In the genomic region with DNA sequence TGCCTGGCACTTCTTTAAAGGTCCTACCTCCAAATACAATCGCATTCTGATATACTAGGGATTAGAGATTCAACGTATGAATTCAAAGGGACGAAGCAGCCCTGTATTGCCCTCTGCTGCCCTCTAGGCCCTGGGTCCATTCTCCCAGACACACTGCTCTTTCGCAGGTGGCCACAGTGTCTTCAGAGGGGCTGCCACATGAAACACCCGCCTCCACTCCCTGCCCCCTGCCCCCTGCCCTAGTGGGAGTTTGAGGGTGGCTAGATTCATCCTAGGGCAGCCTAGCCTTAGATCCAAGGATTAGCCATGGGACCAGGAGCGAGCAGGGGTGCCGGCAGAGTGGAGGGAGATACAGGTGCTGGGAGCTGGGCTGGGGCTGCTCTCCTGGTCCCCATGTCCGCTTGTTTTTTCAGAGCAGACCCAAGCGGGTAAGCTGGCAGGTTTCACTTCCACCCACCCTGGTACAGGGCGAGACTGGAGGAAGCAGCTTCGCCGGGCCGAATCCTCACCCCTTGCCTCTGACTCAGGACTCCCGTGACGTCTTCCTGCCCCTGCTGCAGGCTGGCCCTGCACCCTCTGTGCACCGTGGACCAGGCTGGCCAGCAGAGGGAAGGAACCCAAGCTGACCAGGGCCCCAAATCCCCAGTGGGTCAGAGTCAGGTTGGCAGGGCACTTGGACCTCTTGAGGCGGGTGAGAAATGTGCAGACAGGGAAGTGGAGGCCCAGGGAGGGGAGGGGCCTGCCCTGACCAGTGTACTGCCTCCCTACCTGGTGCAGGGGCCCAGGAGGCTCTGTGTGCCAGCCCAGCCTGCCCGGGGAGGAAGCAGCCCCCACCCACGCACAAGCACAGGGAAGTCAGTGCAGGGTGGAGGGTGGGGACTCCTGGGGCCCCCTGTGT, we compare ENCODE assay signal across 1 cellular context.
TF ChIP-seq lines count a peak whose summit lies in the region.

No MANE protein-coding gene starts in this region.

TF ChIP-seq in GM12878, 131 proteins besides CTCF, POLR2A, EP300 and RAD21:
- TF ChIP-seq ESRRA (IDR thresholded peaks at IDR 0.05; ENCODE audit: low read length): no peak
- TF ChIP-seq EGR1 (IDR thresholded peaks at IDR 0.05; ENCODE audit: borderline replicate concordance in 1 of 2, low read depth in 2 of 2, low read length in 2 of 2): peak in 1 of 2 experiments; percentile 83; a peak in 2 of 3 replicates
- 0 out of 2 replicates have a peak, but pooled peaks have one; percentile 23 for TF ChIP-seq CHD2 (IDR thresholded peaks at IDR 0.05; ENCODE audit: borderline replicate concordance, low read depth, low read length)
- peak; percentile 64; the same call in 1 of the 2 replicates for TF ChIP-seq DPF2 (IDR thresholded peaks at IDR 0.05)
- peak; percentile 56 for TF ChIP-seq IKZF1 (conservative IDR thresholded peaks at IDR 0.05)
- no peak for TF ChIP-seq PML (IDR thresholded peaks at IDR 0.05; ENCODE audit: low read length)
- TF ChIP-seq HDGF (IDR thresholded peaks at IDR 0.05): peak; percentile 51; the same call in 1 of the 2 replicates
- peak; percentile 32; the same call in 1 of the 2 replicates for TF ChIP-seq PAX5 (IDR thresholded peaks at IDR 0.05; ENCODE audit: borderline replicate concordance, low read depth, low read length)
- TF ChIP-seq GATAD2B (conservative IDR thresholded peaks at IDR 0.05; ENCODE audit: low read depth): peak; percentile 56
- TF ChIP-seq, protein P1, sequence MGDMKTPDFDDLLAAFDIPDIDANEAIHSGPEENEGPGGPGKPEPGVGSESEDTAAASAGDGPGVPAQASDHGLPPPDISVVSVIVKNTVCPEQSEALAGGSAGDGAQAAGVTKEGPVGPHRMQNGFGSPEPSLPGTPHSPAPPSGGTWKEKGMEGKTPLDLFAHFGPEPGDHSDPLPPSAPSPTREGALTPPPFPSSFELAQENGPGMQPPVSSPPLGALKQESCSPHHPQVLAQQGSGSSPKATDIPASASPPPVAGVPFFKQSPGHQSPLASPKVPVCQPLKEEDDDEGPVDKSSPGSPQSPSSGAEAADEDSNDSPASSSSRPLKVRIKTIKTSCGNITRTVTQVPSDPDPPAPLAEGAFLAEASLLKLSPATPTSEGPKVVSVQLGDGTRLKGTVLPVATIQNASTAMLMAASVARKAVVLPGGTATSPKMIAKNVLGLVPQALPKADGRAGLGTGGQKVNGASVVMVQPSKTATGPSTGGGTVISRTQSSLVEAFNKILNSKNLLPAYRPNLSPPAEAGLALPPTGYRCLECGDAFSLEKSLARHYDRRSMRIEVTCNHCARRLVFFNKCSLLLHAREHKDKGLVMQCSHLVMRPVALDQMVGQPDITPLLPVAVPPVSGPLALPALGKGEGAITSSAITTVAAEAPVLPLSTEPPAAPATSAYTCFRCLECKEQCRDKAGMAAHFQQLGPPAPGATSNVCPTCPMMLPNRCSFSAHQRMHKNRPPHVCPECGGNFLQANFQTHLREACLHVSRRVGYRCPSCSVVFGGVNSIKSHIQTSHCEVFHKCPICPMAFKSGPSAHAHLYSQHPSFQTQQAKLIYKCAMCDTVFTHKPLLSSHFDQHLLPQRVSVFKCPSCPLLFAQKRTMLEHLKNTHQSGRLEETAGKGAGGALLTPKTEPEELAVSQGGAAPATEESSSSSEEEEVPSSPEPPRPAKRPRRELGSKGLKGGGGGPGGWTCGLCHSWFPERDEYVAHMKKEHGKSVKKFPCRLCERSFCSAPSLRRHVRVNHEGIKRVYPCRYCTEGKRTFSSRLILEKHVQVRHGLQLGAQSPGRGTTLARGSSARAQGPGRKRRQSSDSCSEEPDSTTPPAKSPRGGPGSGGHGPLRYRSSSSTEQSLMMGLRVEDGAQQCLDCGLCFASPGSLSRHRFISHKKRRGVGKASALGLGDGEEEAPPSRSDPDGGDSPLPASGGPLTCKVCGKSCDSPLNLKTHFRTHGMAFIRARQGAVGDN (IDR thresholded peaks at IDR 0.05): peak; percentile 47
- no peak for TF ChIP-seq SRF (IDR thresholded peaks at IDR 0.05; ENCODE audit: low read depth in 2 of 2, low read length in 2 of 2)
- TF ChIP-seq ETV6 (conservative IDR thresholded peaks at IDR 0.05 in 1 of 2, IDR thresholded peaks at IDR 0.05 in 1 of 2; ENCODE audit: borderline replicate concordance in 1 of 2, low read depth in 1 of 2): no peak
- TF ChIP-seq ATF7 (IDR thresholded peaks at IDR 0.05; ENCODE audit: low read depth): peak; percentile 10; the same call in 1 of the 2 replicates
- no peak for TF ChIP-seq KDM1A (IDR thresholded peaks at IDR 0.05; ENCODE audit: borderline replicate concordance)
- TF ChIP-seq SPI1 (IDR thresholded peaks at IDR 0.05; ENCODE audit: borderline replicate concordance, insufficient read depth, low read depth, low read length): peak; percentile 67
- no peak for TF ChIP-seq CEBPB (IDR thresholded peaks at IDR 0.05; ENCODE audit: borderline replicate concordance in 1 of 2, low read depth in 2 of 2, low read length in 2 of 2)
- peak in 1 of 2 experiments; percentile 56; a peak in 1 of 4 replicates for TF ChIP-seq BHLHE40 (IDR thresholded peaks at IDR 0.05; ENCODE audit: borderline replicate concordance in 1 of 2, low read depth in 2 of 2, low read length in 1 of 2)
- TF ChIP-seq JUND (IDR thresholded peaks at IDR 0.05; ENCODE audit: low read depth, low read length): no peak
- TF ChIP-seq FOS (IDR thresholded peaks at IDR 0.05; ENCODE audit: borderline replicate concordance, extremely low read depth, insufficient read length): no peak
- no peak for TF ChIP-seq GABPA (IDR thresholded peaks at IDR 0.05; ENCODE audit: low read depth)
- TF ChIP-seq IRF4 (IDR thresholded peaks at IDR 0.05; ENCODE audit: low read depth, low read length): no peak
- TF ChIP-seq ZSCAN29 (IDR thresholded peaks at IDR 0.05): no peak
- no peak for TF ChIP-seq RBBP5 (conservative IDR thresholded peaks at IDR 0.05)
- no peak for TF ChIP-seq WRNIP1 (IDR thresholded peaks at IDR 0.05; ENCODE audit: borderline replicate concordance, low read depth, low read length)
- TF ChIP-seq, protein P2, sequence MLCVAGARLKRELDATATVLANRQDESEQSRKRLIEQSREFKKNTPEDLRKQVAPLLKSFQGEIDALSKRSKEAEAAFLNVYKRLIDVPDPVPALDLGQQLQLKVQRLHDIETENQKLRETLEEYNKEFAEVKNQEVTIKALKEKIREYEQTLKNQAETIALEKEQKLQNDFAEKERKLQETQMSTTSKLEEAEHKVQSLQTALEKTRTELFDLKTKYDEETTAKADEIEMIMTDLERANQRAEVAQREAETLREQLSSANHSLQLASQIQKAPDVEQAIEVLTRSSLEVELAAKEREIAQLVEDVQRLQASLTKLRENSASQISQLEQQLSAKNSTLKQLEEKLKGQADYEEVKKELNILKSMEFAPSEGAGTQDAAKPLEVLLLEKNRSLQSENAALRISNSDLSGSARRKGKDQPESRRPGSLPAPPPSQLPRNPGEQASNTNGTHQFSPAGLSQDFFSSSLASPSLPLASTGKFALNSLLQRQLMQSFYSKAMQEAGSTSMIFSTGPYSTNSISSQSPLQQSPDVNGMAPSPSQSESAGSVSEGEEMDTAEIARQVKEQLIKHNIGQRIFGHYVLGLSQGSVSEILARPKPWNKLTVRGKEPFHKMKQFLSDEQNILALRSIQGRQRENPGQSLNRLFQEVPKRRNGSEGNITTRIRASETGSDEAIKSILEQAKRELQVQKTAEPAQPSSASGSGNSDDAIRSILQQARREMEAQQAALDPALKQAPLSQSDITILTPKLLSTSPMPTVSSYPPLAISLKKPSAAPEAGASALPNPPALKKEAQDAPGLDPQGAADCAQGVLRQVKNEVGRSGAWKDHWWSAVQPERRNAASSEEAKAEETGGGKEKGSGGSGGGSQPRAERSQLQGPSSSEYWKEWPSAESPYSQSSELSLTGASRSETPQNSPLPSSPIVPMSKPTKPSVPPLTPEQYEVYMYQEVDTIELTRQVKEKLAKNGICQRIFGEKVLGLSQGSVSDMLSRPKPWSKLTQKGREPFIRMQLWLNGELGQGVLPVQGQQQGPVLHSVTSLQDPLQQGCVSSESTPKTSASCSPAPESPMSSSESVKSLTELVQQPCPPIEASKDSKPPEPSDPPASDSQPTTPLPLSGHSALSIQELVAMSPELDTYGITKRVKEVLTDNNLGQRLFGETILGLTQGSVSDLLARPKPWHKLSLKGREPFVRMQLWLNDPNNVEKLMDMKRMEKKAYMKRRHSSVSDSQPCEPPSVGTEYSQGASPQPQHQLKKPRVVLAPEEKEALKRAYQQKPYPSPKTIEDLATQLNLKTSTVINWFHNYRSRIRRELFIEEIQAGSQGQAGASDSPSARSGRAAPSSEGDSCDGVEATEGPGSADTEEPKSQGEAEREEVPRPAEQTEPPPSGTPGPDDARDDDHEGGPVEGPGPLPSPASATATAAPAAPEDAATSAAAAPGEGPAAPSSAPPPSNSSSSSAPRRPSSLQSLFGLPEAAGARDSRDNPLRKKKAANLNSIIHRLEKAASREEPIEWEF (IDR thresholded peaks at IDR 0.05; ENCODE audit: insufficient replicate concordance, low read depth, low read length): no peak
